In genomic region chr16:50065241-50065623, GRCh38 we compare ENCODE assay signal across 8 cellular contexts. TPM values are rescaled to one million over a fixed set of nuclear protein-coding genes. Genes with fewer than 3 reads are reported as not detected.
A peak's percentile ranks its signal among the peaks of the same experiment; 100 is the strongest.
DNase-seq lines count a peak whose midpoint lies in the region; ATAC-seq and TF ChIP-seq lines count a peak whose summit lies in the region.

No MANE protein-coding gene starts in this region.

- DNase-seq in SK-N-SH = no peak
- no peak for DNase-seq in activated B cell treated with CpG ODN at 0.5 μM for 24 hours
- no peak for DNase-seq in hepatocyte (ENCODE audit: low spot score)
- DNase-seq in stimulated activated naive B cell treated with anti-CD40 and anti-IgM and Interleukin-4, amounts not matched to agents 10 μg/mL and 1 μg/mL and 100 μg/mL, for 72 hours = no peak
- DNase-seq in activated gamma-delta T cell treated with Interleukin-2 at 50 U/mL for 16 hours = no peak
- DNase-seq in LoVo (ENCODE audit: low spot score) = no peak
- no peak for DNase-seq in NCI-H69 (lab: John Stamatoyannopoulos, UW)

- no peaks in the 10 kb centered on the region for H3K9me3 Mint-ChIP-seq in activated B cell treated with CpG ODN at 0.5 μM for 24 hours
- H3K9me3 Mint-ChIP-seq in stimulated activated naive B cell treated with anti-CD40 and anti-IgM and Interleukin-4, amounts not matched to agents 10 μg/mL and 1 μg/mL and 100 μg/mL, for 72 hours = no peaks in the 10 kb centered on the region

- H3K9me3 ChIP-seq in SK-N-SH (no peaks in the 10 kb centered on the region), hepatocyte (ENCODE audit: low read depth) (no peaks in the 10 kb centered on the region)

- H3K9me2 ChIP-seq in SK-N-SH = no peaks in the 10 kb centered on the region
- H3K9me2 ChIP-seq in hepatocyte (replicated peaks; ENCODE audit: insufficient read depth) = no peaks in the 10 kb centered on the region

- H3K27ac ChIP-seq in SK-N-SH (ENCODE audit: low read depth in 2 of 2, low read length in 1 of 2) = no peak overlapping the region; a peak in 1 of 4 replicates
- H3K27ac ChIP-seq in hepatocyte = peak overlapping the region; percentile 49

- TF ChIP-seq CTCF in SK-N-SH (IDR thresholded peaks at IDR 0.05) (no peak), activated B cell treated with CpG ODN at 0.5 μM for 24 hours (IDR thresholded peaks at IDR 0.05) (no peak), hepatocyte (IDR thresholded peaks at IDR 0.05; ENCODE audit: poor library complexity) (no peak)

- ATAC-seq in SK-N-SH treated with all-trans-retinoic acid at 6 μM for 48 hours (no peak), activated B cell treated with CpG ODN at 0.5 μM for 24 hours (ENCODE audit: low read depth) (no peak)
- ATAC-seq in stimulated activated naive B cell treated with anti-CD40 and anti-IgM and Interleukin-4, amounts not matched to agents 10 μg/mL and 1 μg/mL and 100 μg/mL, for 72 hours (replicated peaks) = no peak

- H3K4me2 ChIP-seq in SK-N-SH (peak overlapping the region; percentile 100), hepatocyte (peak overlapping the region; percentile 95)

- no peaks in the 10 kb centered on the region for H3F3A ChIP-seq in SK-N-SH (replicated peaks; ENCODE audit: insufficient read depth)

- CTCF ChIA-PET in SK-N-SH (lab: Yijun Ruan, JAX) (interaction anchor here (1.4 to 6.1 kb wide), 3 partner anchors 40 to 291 kb away, joined by 4 to 88 read pairs (median 12); partner anchors contain the start of gene CNEP1R1), activated B cell treated with CpG ODN at 0.5 μM for 24 hours (lab: Charles Lee) (interaction anchor here (1.0 to 1.7 kb wide), 2 partner anchors 40 to 741 kb away, joined by 4 to 12 read pairs; partner anchors contain the start of gene CNEP1R1)

- H3K4me1 ChIP-seq in SK-N-SH (ENCODE audit: control insufficient read depth in 1 of 2, insufficient read depth in 2 of 2, low read depth in 1 of 2, low read length in 1 of 2) (peaks cover 12 to 15% of the 10 kb centered on the region in 2 experiments; a peak in 3 of 4 replicates), hepatocyte (ENCODE audit: insufficient read depth) (peaks cover 18% of the 10 kb centered on the region)

- H3K27me3 Mint-ChIP-seq in activated B cell treated with CpG ODN at 0.5 μM for 24 hours = no peaks in the 10 kb centered on the region
- no peaks in the 10 kb centered on the region for H3K27me3 Mint-ChIP-seq in stimulated activated naive B cell treated with anti-CD40 and anti-IgM and Interleukin-4, amounts not matched to agents 10 μg/mL and 1 μg/mL and 100 μg/mL, for 72 hours

- intact Hi-C loops in activated B cell treated with CpG ODN at 0.5 μM for 24 hours (cut with micrococcal nuclease) = loop anchor here (1.0 to 5.0 kb wide), 4 partner anchors 40 to 676 kb away; partner anchors contain the start of genes CNEP1R1 and ZNF423

- H2AFZ ChIP-seq in SK-N-SH (ENCODE audit: low read depth) (peak overlapping the region; percentile 97), hepatocyte (peak overlapping the region; percentile 12)

- no peak for TF ChIP-seq RAD21 in SK-N-SH (IDR thresholded peaks at IDR 0.05; ENCODE audit: low read length)

- 66% methylated on average over 8 of the region's 8 CpGs for whole genome bisulfite sequencing in SK-N-SH (ENCODE audit: low lambda C conversion rate)
- WGBS in hepatocyte (ENCODE audit: low lambda C conversion rate, missing lambda C conversion rate) = 83% methylated on average over 8 of the region's 8 CpGs

- H3K36me3 ChIP-seq in SK-N-SH (replicated peaks in 1 of 2; ENCODE audit: control insufficient read depth in 1 of 2, insufficient read depth in 2 of 2, low read length in 1 of 2) = peaks cover 6 to 12% of the 10 kb centered on the region in 2 experiments
- H3K36me3 ChIP-seq in hepatocyte (replicated peaks; ENCODE audit: insufficient read depth, low read depth) = no peaks in the 10 kb centered on the region

- peaks cover 33% of the 10 kb centered on the region for H3K79me2 ChIP-seq in SK-N-SH (ENCODE audit: insufficient read depth)
- H3K79me2 ChIP-seq in hepatocyte = peaks cover 31% of the 10 kb centered on the region

- POLR2A ChIA-PET in SK-N-SH (lab: Yijun Ruan, JAX) (interaction anchor here (1.1 kb wide), 1 partner anchor 40 kb away, joined by 7 read pairs; the partner anchor contains the start of gene CNEP1R1), activated B cell treated with CpG ODN at 0.5 μM for 24 hours (lab: Charles Lee) (interaction anchor here (1.2 to 2.4 kb wide), 6 partner anchors 40 to 677 kb away, joined by 3 to 17 read pairs (median 8); partner anchors contain the start of genes CNEP1R1, CYLD and TENT4B)

- 0 out of 2 replicates have a peak, but pooled peaks cover 4% of the 10 kb centered on the region for H4K20me1 ChIP-seq in SK-N-SH (ENCODE audit: insufficient read depth)
- peaks cover 3% of the 10 kb centered on the region for H4K20me1 ChIP-seq in hepatocyte (ENCODE audit: insufficient read depth, poor library complexity, severe bottlenecking)

- peaks cover 10% of the 10 kb centered on the region for H3K36me3 Mint-ChIP-seq in activated B cell treated with CpG ODN at 0.5 μM for 24 hours (ENCODE audit: low read depth)
- H3K36me3 Mint-ChIP-seq in stimulated activated naive B cell treated with anti-CD40 and anti-IgM and Interleukin-4, amounts not matched to agents 10 μg/mL and 1 μg/mL and 100 μg/mL, for 72 hours = peaks cover 6 to 14% of the 10 kb centered on the region in 2 donors

- no peak for TF ChIP-seq EP300 in SK-N-SH (IDR thresholded peaks at IDR 0.05; ENCODE audit: borderline replicate concordance in 1 of 2, low read depth in 1 of 2, low read length in 1 of 2)

- H3K27ac Mint-ChIP-seq in activated B cell treated with CpG ODN at 0.5 μM for 24 hours = peak overlapping the region; percentile 90
- peak overlapping the region; percentile 97 for H3K27ac Mint-ChIP-seq in stimulated activated naive B cell treated with anti-CD40 and anti-IgM and Interleukin-4, amounts not matched to agents 10 μg/mL and 1 μg/mL and 100 μg/mL, for 72 hours

- H3K4me3 Mint-ChIP-seq in activated B cell treated with CpG ODN at 0.5 μM for 24 hours = peak overlapping the region; percentile 90
- H3K4me3 Mint-ChIP-seq in stimulated activated naive B cell treated with anti-CD40 and anti-IgM and Interleukin-4, amounts not matched to agents 10 μg/mL and 1 μg/mL and 100 μg/mL, for 72 hours = peak overlapping the region; percentile 88 to 91

- H3K4me1 Mint-ChIP-seq in activated B cell treated with CpG ODN at 0.5 μM for 24 hours = peaks cover 29% of the 10 kb centered on the region
- H3K4me1 Mint-ChIP-seq in stimulated activated naive B cell treated with anti-CD40 and anti-IgM and Interleukin-4, amounts not matched to agents 10 μg/mL and 1 μg/mL and 100 μg/mL, for 72 hours = peaks cover 22 to 23% of the 10 kb centered on the region in 2 donors

- no peak overlapping the region for H3K9ac ChIP-seq in SK-N-SH

- H3K4me3 ChIP-seq in SK-N-SH (ENCODE audit: low read depth in 2 of 2, low read length in 1 of 2) (peak overlapping the region; percentile 32 to 93), hepatocyte (no peak overlapping the region)

- H3K27me3 ChIP-seq in SK-N-SH (ENCODE audit: insufficient read depth) (no peaks in the 10 kb centered on the region), hepatocyte (no peaks in the 10 kb centered on the region)

TF ChIP-seq in SK-N-SH treated with all-trans-retinoic acid at 6 μM for 48 hours, 23 proteins besides CTCF, POLR2A, EP300 and RAD21:
- TF ChIP-seq ZC3H10 (CRISPR knock-in tag; IDR thresholded peaks at IDR 0.05) = no peak
- no peak for TF ChIP-seq TOX (CRISPR knock-in tag; IDR thresholded peaks at IDR 0.05; ENCODE audit: borderline replicate concordance)
- TF ChIP-seq ISL1 (CRISPR knock-in tag; IDR thresholded peaks at IDR 0.05) = no peak

RNA-seq across cellular contexts. Expression of gene HEATR3, which starts 0.5 kb away (rescaled TPM):
- polyA plus RNA-seq in SK-N-SH (2012; rRNA removed) = 10.1 and 12.9 TPM in 2 replicates
- 8.2 and 9.1 TPM in 2 replicates for polyA plus RNA-seq in SK-N-SH (2012; cell fraction: cytosol; rRNA removed)
- 21.4 and 33.1 TPM in 2 replicates for polyA plus RNA-seq in SK-N-SH (2012; cell fraction: nucleus; rRNA removed)
- 16.1 and 17.8 TPM in 2 replicates for total RNA-seq in activated B cell treated with CpG ODN at 0.5 μM for 24 hours
- 16.8 and 18.7 TPM in 2 replicates for total RNA-seq in hepatocyte
- 3.8 and 4.2 TPM in 2 replicates for polyA plus RNA-seq in hepatocyte

RNA-seq across cellular contexts. Expression of gene CNEP1R1, which starts 40.2 kb away (rescaled TPM):
- polyA plus RNA-seq in SK-N-SH (2012; rRNA removed) (19.2 and 21.6 TPM in 2 replicates), hepatocyte (23.0 and 23.9 TPM in 2 replicates)
- 22.5 and 26.6 TPM in 2 replicates for polyA plus RNA-seq in SK-N-SH (2012; cell fraction: cytosol; rRNA removed)
- polyA plus RNA-seq in SK-N-SH (2012; cell fraction: nucleus; rRNA removed) = 13.6 and 27.7 TPM in 2 replicates
- total RNA-seq in activated B cell treated with CpG ODN at 0.5 μM for 24 hours (22.1 and 31.0 TPM in 2 replicates), hepatocyte (23.9 and 25.8 TPM in 2 replicates)
